In the genomic region with DNA sequence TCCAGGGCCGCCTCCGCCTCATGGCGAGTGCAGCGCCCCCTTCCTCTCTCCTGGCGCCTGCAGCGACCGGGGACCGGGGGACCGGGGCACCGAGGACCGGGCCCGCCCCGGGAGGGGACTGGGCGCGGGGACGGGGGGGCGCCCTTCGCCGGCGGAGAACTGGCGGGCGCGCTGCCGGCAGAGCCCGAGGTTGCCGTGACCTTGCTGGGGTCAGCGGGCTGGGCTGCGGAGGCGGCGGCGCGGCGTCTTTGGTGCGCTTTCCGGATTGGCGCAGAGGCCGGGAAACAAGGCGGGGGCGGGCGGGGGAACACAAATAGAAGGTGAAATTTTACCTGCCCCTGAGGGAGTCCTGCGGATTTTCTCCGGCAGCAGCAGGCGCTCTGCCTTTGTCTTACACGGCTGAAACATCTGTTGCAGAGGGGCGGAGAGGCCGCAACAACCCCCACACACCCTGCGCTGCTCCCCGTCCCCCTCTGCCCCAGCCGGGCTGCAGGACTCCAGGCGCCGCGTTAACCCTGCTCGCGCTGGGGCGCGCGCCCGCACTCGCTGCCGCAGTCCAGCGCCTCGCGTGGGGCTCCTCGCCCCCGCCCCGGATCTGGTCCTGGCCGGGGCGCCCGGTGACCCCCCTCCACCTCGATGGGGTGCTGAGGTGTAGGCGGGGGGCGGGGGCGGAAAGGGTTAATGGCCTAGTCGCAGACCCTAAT, we compare ENCODE assay signal across 2 cellular contexts.
TF ChIP-seq lines count a peak whose summit lies in the region.

No MANE protein-coding gene starts in this region.

TF ChIP-seq in IMR-90, 13 proteins besides CTCF, POLR2A, EP300 and RAD21:
- no peak for TF ChIP-seq FOS (IDR thresholded peaks at IDR 0.05; ENCODE audit: low read depth, low read length)
- TF ChIP-seq BHLHE40 (IDR thresholded peaks at IDR 0.05; ENCODE audit: low read depth, low read length), result no peak
- no peak for TF ChIP-seq NFE2L2 (IDR thresholded peaks at IDR 0.05; ENCODE audit: low read depth, low read length)
- no peak for TF ChIP-seq MXI1 (IDR thresholded peaks at IDR 0.05; ENCODE audit: borderline replicate concordance, low read depth, low read length)
- no peak for TF ChIP-seq MAFK (IDR thresholded peaks at IDR 0.05; ENCODE audit: low read depth, low read length)
- TF ChIP-seq, protein P1, sequence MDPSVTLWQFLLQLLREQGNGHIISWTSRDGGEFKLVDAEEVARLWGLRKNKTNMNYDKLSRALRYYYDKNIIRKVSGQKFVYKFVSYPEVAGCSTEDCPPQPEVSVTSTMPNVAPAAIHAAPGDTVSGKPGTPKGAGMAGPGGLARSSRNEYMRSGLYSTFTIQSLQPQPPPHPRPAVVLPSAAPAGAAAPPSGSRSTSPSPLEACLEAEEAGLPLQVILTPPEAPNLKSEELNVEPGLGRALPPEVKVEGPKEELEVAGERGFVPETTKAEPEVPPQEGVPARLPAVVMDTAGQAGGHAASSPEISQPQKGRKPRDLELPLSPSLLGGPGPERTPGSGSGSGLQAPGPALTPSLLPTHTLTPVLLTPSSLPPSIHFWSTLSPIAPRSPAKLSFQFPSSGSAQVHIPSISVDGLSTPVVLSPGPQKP (IDR thresholded peaks at IDR 0.05; ENCODE audit: borderline replicate concordance, low read depth, low read length), result no peak
- no peak for TF ChIP-seq RFX5 (IDR thresholded peaks at IDR 0.05; ENCODE audit: low read depth, low read length)
- no peak for TF ChIP-seq RCOR1 (IDR thresholded peaks at IDR 0.05; ENCODE audit: insufficient replicate concordance, low read length)
- TF ChIP-seq CEBPB (IDR thresholded peaks at IDR 0.05; ENCODE audit: low read depth, low read length), result no peak
- TF ChIP-seq SMC3 (IDR thresholded peaks at IDR 0.05; ENCODE audit: low read depth, low read length), result no peak
- TF ChIP-seq, protein P2, sequence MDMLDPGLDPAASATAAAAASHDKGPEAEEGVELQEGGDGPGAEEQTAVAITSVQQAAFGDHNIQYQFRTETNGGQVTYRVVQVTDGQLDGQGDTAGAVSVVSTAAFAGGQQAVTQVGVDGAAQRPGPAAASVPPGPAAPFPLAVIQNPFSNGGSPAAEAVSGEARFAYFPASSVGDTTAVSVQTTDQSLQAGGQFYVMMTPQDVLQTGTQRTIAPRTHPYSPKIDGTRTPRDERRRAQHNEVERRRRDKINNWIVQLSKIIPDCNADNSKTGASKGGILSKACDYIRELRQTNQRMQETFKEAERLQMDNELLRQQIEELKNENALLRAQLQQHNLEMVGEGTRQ (IDR thresholded peaks at IDR 0.05; ENCODE audit: low read depth, low read length), result no peak
- TF ChIP-seq CHD1 (IDR thresholded peaks at IDR 0.05; ENCODE audit: low read depth, low read length), result no peak
- no peak for TF ChIP-seq MAZ (IDR thresholded peaks at IDR 0.05; ENCODE audit: borderline replicate concordance, low read depth, low read length)

TF ChIP-seq in GM12878, 131 proteins besides CTCF, POLR2A, EP300 and RAD21:
- TF ChIP-seq EGR1 (IDR thresholded peaks at IDR 0.05; ENCODE audit: borderline replicate concordance in 1 of 2, low read depth in 2 of 2, low read length in 2 of 2) (peak in 1 of 2 experiments; percentile 89; a peak in 2 of 3 replicates), TCF12 (IDR thresholded peaks at IDR 0.05; ENCODE audit: low read depth, low read length) (peak; percentile 50; the same call in 1 of the 2 replicates), DPF2 (IDR thresholded peaks at IDR 0.05) (0 out of 2 replicates have a peak, but pooled peaks have one; percentile 49), BMI1 (IDR thresholded peaks at IDR 0.05; ENCODE audit: borderline replicate concordance) (no peak), GATAD2B (conservative IDR thresholded peaks at IDR 0.05; ENCODE audit: low read depth) (peak; percentile 59; the same call in 1 of the 2 replicates), HDAC6 (IDR thresholded peaks at IDR 0.05; ENCODE audit: unreplicated experiment) (peak; percentile 86), NR2C1 (IDR thresholded peaks at IDR 0.05) (peak; percentile 65; the same call in 1 of the 2 replicates), ZNF274 (IDR thresholded peaks at IDR 0.05; ENCODE audit: insufficient read depth, insufficient read length) (no peak), NR2F1 (conservative IDR thresholded peaks at IDR 0.05) (peak; percentile 90), JUNB (IDR thresholded peaks at IDR 0.05) (no peak)
TF ChIP-seq in GM12878: peak in this region for 7.
